Comparison of ENCODE assay signal across 1 cellular context in genomic region chr11:95089620-95090542, GRCh38.
A peak's percentile ranks its signal among the peaks of the same experiment; 100 is the strongest.
TF ChIP-seq lines count a peak whose summit lies in the region.

Gene ENDOD1, plus strand, starts transcription at chr11:95089846. Its CDS starts 82 bp downstream, at chr11:95089928.

TF ChIP-seq in HepG2, 621 proteins besides CTCF, POLR2A, EP300 and RAD21 (continued from another document and continues in another):
- TF ChIP-seq ZNF691 (CRISPR knock-in tag; IDR thresholded peaks at IDR 0.05; ENCODE audit: borderline replicate concordance, low read depth) = no peak
- TF ChIP-seq NR1H2 (CRISPR knock-in tag; IDR thresholded peaks at IDR 0.05; ENCODE audit: borderline replicate concordance, low read depth) = no peak
- no peak for TF ChIP-seq ARNTL (CRISPR knock-in tag; IDR thresholded peaks at IDR 0.05)
- no peak for TF ChIP-seq ZNF318 (CRISPR knock-in tag; IDR thresholded peaks at IDR 0.05)
- TF ChIP-seq ZFP36 (IDR thresholded peaks at IDR 0.05; ENCODE audit: borderline replicate concordance, low read depth, low read length, partially characterized antibody) = no peak
- TF ChIP-seq MEF2D (CRISPR knock-in tag; IDR thresholded peaks at IDR 0.05) = no peak
- TF ChIP-seq SUZ12 (IDR thresholded peaks at IDR 0.05; ENCODE audit: low read depth, low read length) = no peak
- no peak for TF ChIP-seq ZNF317 (CRISPR knock-in tag; IDR thresholded peaks at IDR 0.05)
- TF ChIP-seq ZBTB10 (CRISPR knock-in tag; IDR thresholded peaks at IDR 0.05; ENCODE audit: borderline replicate concordance) = no peak
- no peak for TF ChIP-seq PAF1 (CRISPR knock-in tag; IDR thresholded peaks at IDR 0.05)
- TF ChIP-seq ZNF775 (CRISPR knock-in tag; IDR thresholded peaks at IDR 0.05; ENCODE audit: borderline replicate concordance) = no peak
- no peak for TF ChIP-seq SP2 (CRISPR knock-in tag; IDR thresholded peaks at IDR 0.05)
- no peak for TF ChIP-seq CEBPB (IDR thresholded peaks at IDR 0.05; ENCODE audit: borderline replicate concordance, low read depth, low read length)
- peak; percentile 38; the same call in 1 of the 2 replicates for TF ChIP-seq ZNF232 (CRISPR knock-in tag; IDR thresholded peaks at IDR 0.05; ENCODE audit: borderline replicate concordance)
- no peak for TF ChIP-seq TERF1 (CRISPR knock-in tag; IDR thresholded peaks at IDR 0.05)
- TF ChIP-seq HNF1A (IDR thresholded peaks at IDR 0.05; ENCODE audit: low read depth) = no peak
- no peak for TF ChIP-seq HNF1A (CRISPR knock-in tag; IDR thresholded peaks at IDR 0.05; ENCODE audit: borderline replicate concordance)
- no peak for TF ChIP-seq BHLHE40 (IDR thresholded peaks at IDR 0.05; ENCODE audit: low read length)
- 0 out of 2 replicates have a peak, but pooled peaks have one; percentile 53 for TF ChIP-seq CHCHD3 (CRISPR knock-in tag; IDR thresholded peaks at IDR 0.05)
- TF ChIP-seq MTF1 (CRISPR knock-in tag; IDR thresholded peaks at IDR 0.05) = no peak
- TF ChIP-seq ZFP90 (CRISPR knock-in tag; IDR thresholded peaks at IDR 0.05; ENCODE audit: borderline replicate concordance) = no peak; the same call in 1 of the 2 replicates
- TF ChIP-seq PHB2 (IDR thresholded peaks at IDR 0.05; ENCODE audit: partially characterized antibody) = no peak
- no peak for TF ChIP-seq ZNF367 (CRISPR knock-in tag; IDR thresholded peaks at IDR 0.05; ENCODE audit: borderline replicate concordance)
- TF ChIP-seq ZEB1 (IDR thresholded peaks at IDR 0.05; ENCODE audit: insufficient replicate concordance, low read depth) = no peak
- TF ChIP-seq ATF1 (CRISPR knock-in tag; IDR thresholded peaks at IDR 0.05) = no peak
- TF ChIP-seq ZFP37 (CRISPR knock-in tag; IDR thresholded peaks at IDR 0.05; ENCODE audit: borderline replicate concordance) = no peak
- TF ChIP-seq LCORL (IDR thresholded peaks at IDR 0.05) = no peak
- peak; percentile 30; the same call in 1 of the 2 replicates for TF ChIP-seq LCORL (CRISPR knock-in tag; IDR thresholded peaks at IDR 0.05)
- TF ChIP-seq GATAD1 (CRISPR knock-in tag; IDR thresholded peaks at IDR 0.05) = no peak
- TF ChIP-seq NFYC (CRISPR knock-in tag; IDR thresholded peaks at IDR 0.05) = no peak
- TF ChIP-seq ZNF30 (CRISPR knock-in tag; IDR thresholded peaks at IDR 0.05) = no peak
- TF ChIP-seq ZNF431 (CRISPR knock-in tag; IDR thresholded peaks at IDR 0.05; ENCODE audit: borderline replicate concordance, low read depth) = no peak
- TF ChIP-seq CBX1 (IDR thresholded peaks at IDR 0.05; ENCODE audit: low read depth) = no peak
- TF ChIP-seq SIX4 (CRISPR knock-in tag; IDR thresholded peaks at IDR 0.05) = no peak
- TF ChIP-seq ZBTB33 (CRISPR knock-in tag; IDR thresholded peaks at IDR 0.05) = no peak
- peak; percentile 31; the same call in 1 of the 2 replicates for TF ChIP-seq ZNF263 (CRISPR knock-in tag; IDR thresholded peaks at IDR 0.05)
- no peak for TF ChIP-seq FOXK2 (IDR thresholded peaks at IDR 0.05)
- TF ChIP-seq ZNF33B (CRISPR knock-in tag; IDR thresholded peaks at IDR 0.05) = no peak; the same call in 1 of the 2 replicates
- TF ChIP-seq ZNF740 (CRISPR knock-in tag; IDR thresholded peaks at IDR 0.05) = no peak
- TF ChIP-seq PHF8 (CRISPR knock-in tag; IDR thresholded peaks at IDR 0.05) = peak; percentile 54; the same call in 1 of the 2 replicates
- no peak for TF ChIP-seq JARID2 (CRISPR knock-in tag; IDR thresholded peaks at IDR 0.05; ENCODE audit: insufficient replicate concordance)
- no peak for TF ChIP-seq HHEX (CRISPR knock-in tag; IDR thresholded peaks at IDR 0.05)
- TF ChIP-seq AHR (CRISPR knock-in tag; IDR thresholded peaks at IDR 0.05) = no peak
- TF ChIP-seq IRF1 (CRISPR knock-in tag; IDR thresholded peaks at IDR 0.05; ENCODE audit: low read depth) = no peak
- TF ChIP-seq NAIF1 (CRISPR knock-in tag; IDR thresholded peaks at IDR 0.05; ENCODE audit: borderline replicate concordance) = no peak
- no peak for TF ChIP-seq DR1 (CRISPR knock-in tag; IDR thresholded peaks at IDR 0.05)
- no peak for TF ChIP-seq ZSCAN22 (CRISPR knock-in tag; IDR thresholded peaks at IDR 0.05)
- TF ChIP-seq JUND (CRISPR knock-in tag; IDR thresholded peaks at IDR 0.05) = no peak
- no peak for TF ChIP-seq TARDBP (CRISPR knock-in tag; IDR thresholded peaks at IDR 0.05)
- no peak for TF ChIP-seq ZNF207 (IDR thresholded peaks at IDR 0.05; ENCODE audit: borderline replicate concordance)
